Comparison of ENCODE assay signal across 8 cellular contexts in the genomic region with DNA sequence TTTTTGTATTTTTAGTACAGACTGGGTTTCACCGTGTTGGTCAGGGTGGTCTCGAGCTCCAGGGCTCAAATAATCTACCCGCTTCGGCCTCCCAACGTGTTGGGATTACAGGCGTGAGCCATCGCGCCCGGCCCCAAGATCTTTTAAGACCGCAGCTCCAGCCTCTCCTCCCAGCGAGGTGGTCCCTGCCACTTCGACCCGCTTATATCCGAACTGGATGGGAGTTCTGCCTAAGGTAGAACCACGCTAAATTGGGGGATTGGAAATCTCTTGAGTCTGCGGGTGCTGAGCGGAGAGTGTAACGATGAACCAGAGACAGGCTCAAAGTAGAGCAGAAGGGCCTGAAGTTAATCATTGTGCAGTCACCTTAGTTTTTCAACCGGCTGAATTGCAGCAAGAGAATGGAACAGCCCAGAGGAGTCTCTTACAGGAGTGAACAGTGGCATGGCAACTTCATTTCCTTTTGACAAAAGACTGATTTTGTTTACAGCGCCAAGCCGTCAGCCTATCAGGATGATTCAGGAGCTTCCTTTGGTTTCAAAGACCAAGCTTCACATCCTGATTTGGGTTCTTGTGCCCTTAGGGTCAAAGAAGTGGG. TPM values are rescaled to one million over a fixed set of nuclear protein-coding genes. Genes with fewer than 3 reads are reported as not detected.
DNase-seq lines count a peak whose midpoint lies in the region; ATAC-seq and TF ChIP-seq lines count a peak whose summit lies in the region.

No MANE protein-coding gene starts in this region.

- ATAC-seq in GM19035 (IDR thresholded peaks at IDR 0.05; ENCODE audit: unreplicated experiment): peak; percentile 15
- ATAC-seq in activated T-cell treated with anti-CD3 and anti-CD28 coated beads, Interleukin-2, amount 50 U/mL, for 72 hours (replicated peaks in 1 of 2): peak; percentile 4 to 16
- no peak for ATAC-seq in HG02884 (IDR thresholded peaks at IDR 0.05; ENCODE audit: unreplicated experiment)
- no peak for ATAC-seq in esophagus mucosa

- H3K27ac Mint-ChIP-seq in activated T-cell treated with anti-CD3 and anti-CD28 coated beads, Interleukin-2, amount 50 U/mL, for 72 hours: peak overlapping the region; percentile 76
- H3K27ac Mint-ChIP-seq in glutamatergic neuron (ENCODE audit: unreplicated experiment): peak overlapping the region; percentile 38

- H3K4me1 Mint-ChIP-seq in activated T-cell treated with anti-CD3 and anti-CD28 coated beads, Interleukin-2, amount 50 U/mL, for 72 hours (ENCODE audit: low read depth): peaks cover 39% of the 10 kb centered on the region
- H3K4me1 Mint-ChIP-seq in glutamatergic neuron (ENCODE audit: low read depth, unreplicated experiment): peaks cover 21% of the 10 kb centered on the region

- H3K36me3 Mint-ChIP-seq in activated T-cell treated with anti-CD3 and anti-CD28 coated beads, Interleukin-2, amount 50 U/mL, for 72 hours (ENCODE audit: insufficient read depth in 2 of 2): peaks cover 0 to 2% of the 10 kb centered on the region in 2 donors
- H3K36me3 Mint-ChIP-seq in glutamatergic neuron (ENCODE audit: unreplicated experiment): no peaks in the 10 kb centered on the region

- TF ChIP-seq CTCF in glutamatergic neuron (IDR thresholded peaks at IDR 0.05; ENCODE audit: partially characterized antibody, unreplicated experiment): no peak

- no peaks in the 10 kb centered on the region for H3K9me3 ChIP-seq in BLaER1
- H3K9me3 ChIP-seq in KOPT-K1 (ENCODE audit: insufficient read depth, low read length, poor library complexity, severe bottlenecking): no peaks in the 10 kb centered on the region

- H3K36me3 ChIP-seq in BLaER1 (peaks cover 31% of the 10 kb centered on the region), KOPT-K1 (ENCODE audit: insufficient read depth, low read length) (peaks cover 2% of the 10 kb centered on the region; the same call in 1 of the 2 replicates), rectal smooth muscle tissue (ENCODE audit: control insufficient read depth, insufficient read depth, low read length) (peaks cover 3% of the 10 kb centered on the region)

- H3K27me3 Mint-ChIP-seq in activated T-cell treated with anti-CD3 and anti-CD28 coated beads, Interleukin-2, amount 50 U/mL, for 72 hours (ENCODE audit: low read depth): no peaks in the 10 kb centered on the region
- no peaks in the 10 kb centered on the region for H3K27me3 Mint-ChIP-seq in glutamatergic neuron (ENCODE audit: unreplicated experiment)

- H3K9ac ChIP-seq in BLaER1 (peak overlapping the region; percentile 77), rectal smooth muscle tissue (ENCODE audit: low read length) (peak overlapping the region; percentile 16)

- peak overlapping the region; percentile 97 for H3K4me2 ChIP-seq in BLaER1

- H3K4me3 ChIP-seq in BLaER1: peak overlapping the region; percentile 90
- peak overlapping the region; percentile 81 for H3K4me3 ChIP-seq in rectal smooth muscle tissue (ENCODE audit: low read length)

- H3K9me3 Mint-ChIP-seq in activated T-cell treated with anti-CD3 and anti-CD28 coated beads, Interleukin-2, amount 50 U/mL, for 72 hours: no peaks in the 10 kb centered on the region
- peaks cover 8% of the 10 kb centered on the region for H3K9me3 Mint-ChIP-seq in glutamatergic neuron (ENCODE audit: unreplicated experiment)

- H3K4me1 ChIP-seq in BLaER1 (peaks cover 49% of the 10 kb centered on the region), rectal smooth muscle tissue (ENCODE audit: control insufficient read depth, insufficient read depth, low read length) (peaks cover 6% of the 10 kb centered on the region)

- 0 out of 2 replicates have a peak, but pooled peaks cover 8% of the 10 kb centered on the region for H4K20me1 ChIP-seq in BLaER1

- peak overlapping the region; percentile 91 to 96 for H3K4me3 Mint-ChIP-seq in activated T-cell treated with anti-CD3 and anti-CD28 coated beads, Interleukin-2, amount 50 U/mL, for 72 hours
- peak overlapping the region; percentile 97 for H3K4me3 Mint-ChIP-seq in glutamatergic neuron (ENCODE audit: unreplicated experiment)

- H3K27me3 ChIP-seq in BLaER1: no peaks in the 10 kb centered on the region
- no peaks in the 10 kb centered on the region for H3K27me3 ChIP-seq in rectal smooth muscle tissue (ENCODE audit: control insufficient read depth, insufficient read depth, low read length)

- DNase-seq in activated T-cell treated with anti-CD3 and anti-CD28 coated beads, Interleukin-2, amount 50 U/mL, for 72 hours: peak; percentile 14 to 15
- no peak for DNase-seq in glutamatergic neuron

- peak overlapping the region; percentile 79 for H3K27ac ChIP-seq in BLaER1
- peak overlapping the region; percentile 43 for H3K27ac ChIP-seq in KOPT-K1 (ENCODE audit: low read depth, low read length, poor library complexity, severe bottlenecking)
- H3K27ac ChIP-seq in rectal smooth muscle tissue (ENCODE audit: low read depth, low read length): peak overlapping the region; percentile 58

RNA-seq across cellular contexts. Expression of a gene that starts 0.7 kb away (rescaled TPM):
- total RNA-seq in activated T-cell treated with anti-CD3 and anti-CD28 coated beads, Interleukin-2, amount 50 U/mL, for 72 hours: 10 to 100 TPM; 24.9 to 30.1 TPM
- total RNA-seq in glutamatergic neuron (ENCODE audit: unreplicated experiment) (89.1 TPM), esophagus mucosa (73.1 TPM)

RNA-seq across cellular contexts. Expression of a gene that starts 9.7 kb away (rescaled TPM):
- total RNA-seq in activated T-cell treated with anti-CD3 and anti-CD28 coated beads, Interleukin-2, amount 50 U/mL, for 72 hours: 10 to 100 TPM; 72.0 to 75.3 TPM
- total RNA-seq in glutamatergic neuron (ENCODE audit: unreplicated experiment) (48.4 TPM), esophagus mucosa (82.7 TPM)

RNA-seq across cellular contexts. Expression of a gene that starts 39.4 kb away (rescaled TPM):
- 10 to 100 TPM; 63.8 to 80.7 TPM for total RNA-seq in activated T-cell treated with anti-CD3 and anti-CD28 coated beads, Interleukin-2, amount 50 U/mL, for 72 hours
- total RNA-seq in glutamatergic neuron (ENCODE audit: unreplicated experiment) (61.5 TPM), esophagus mucosa (54.3 TPM)

RNA-seq across cellular contexts. Expression of a gene that starts 40.7 kb away (rescaled TPM):
- total RNA-seq in activated T-cell treated with anti-CD3 and anti-CD28 coated beads, Interleukin-2, amount 50 U/mL, for 72 hours: 10 to 100 TPM; 43.8 to 52.5 TPM
- total RNA-seq in glutamatergic neuron (ENCODE audit: unreplicated experiment) (30.9 TPM), esophagus mucosa (21.5 TPM)

RNA-seq across cellular contexts. Expression of a gene that starts 58.5 kb away (rescaled TPM):
- total RNA-seq in activated T-cell treated with anti-CD3 and anti-CD28 coated beads, Interleukin-2, amount 50 U/mL, for 72 hours: 10 to 100 TPM in 1 of 2 donors, 1 to 10 TPM in 1; 5.4 to 18.8 TPM
- 74.7 TPM for total RNA-seq in glutamatergic neuron (ENCODE audit: unreplicated experiment)
- total RNA-seq in esophagus mucosa: 1.0 TPM

Comparison
In these comparisons a context has a peak if more than half of its experiments do, and no peak if none do; other contexts are left out.
1. ATAC-seq: peak in GM19035 (single experiment) and activated T-cell treated with anti-CD3 and anti-CD28 coated beads, Interleukin-2, amount 50 U/mL, for 72 hours (2 of 2); none in HG02884 (single experiment) and esophagus mucosa (single experiment).
2. Peak in every context shown above with its lines, with median percentiles within 50 percentile points of each other: H3K27ac ChIP-seq.